7 cellular contexts compared by ENCODE assay signal in the genomic region with DNA sequence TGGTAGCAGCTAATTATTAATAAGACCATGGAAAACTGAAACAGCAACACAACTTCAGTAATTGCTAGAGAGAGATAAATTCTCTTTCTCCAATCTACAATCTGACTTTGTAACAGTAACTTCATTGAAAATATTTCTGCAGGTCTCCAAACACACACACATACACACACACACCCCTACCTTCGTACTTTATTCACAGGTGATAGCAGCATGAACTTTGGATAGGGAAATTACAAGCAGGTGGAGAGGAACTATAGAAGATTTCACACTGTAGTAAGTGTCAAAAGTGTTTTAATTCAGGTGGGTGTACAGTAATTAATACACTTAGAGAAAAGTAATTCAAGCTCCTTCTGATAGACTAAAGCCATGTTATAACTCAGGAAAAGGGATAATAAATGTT.
"Had no signal": no experiment of that assay in that cellular context is flagged by ENCODE, and none has a peak within 500 bp of the region (broad histone marks: within the 10 kb centered on the region; RNA-seq: fewer than 3 reads in every experiment).

No MANE protein-coding gene starts in this region.

- H3K4me3 ChIP-seq: K562 had no signal

- ATAC-seq: HepG2, K562 had no signal

- H3K27ac ChIP-seq: HL-60 had no signal

- DNase-seq: IMR-90, KBM-7, KG1 had no signal

- FAIRE-seq: HepG2, HTR-8/SVneo, K562 had no signal
